ENCODE assay signal across 16 cellular contexts in the genomic region with DNA sequence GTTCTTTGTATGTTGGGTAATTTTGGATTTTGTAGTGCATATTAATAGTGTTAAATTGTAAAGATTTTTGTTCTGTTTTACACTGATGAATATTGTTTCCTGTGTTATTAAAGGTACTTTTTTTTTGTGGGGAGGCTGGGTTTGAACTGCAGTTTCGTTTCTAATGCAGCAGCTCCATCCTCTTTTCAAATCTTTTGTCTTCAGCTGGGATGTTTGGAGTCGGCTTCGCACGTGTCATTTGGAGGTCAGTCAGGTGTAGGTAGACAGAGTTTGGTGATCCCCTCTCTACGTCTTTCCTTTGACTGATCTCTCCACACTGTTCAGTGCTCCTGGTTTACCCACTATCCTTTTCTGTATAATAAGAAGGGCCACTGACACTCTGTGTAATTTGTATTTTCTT. TPM values are rescaled to one million over a fixed set of nuclear protein-coding genes. Genes with fewer than 3 reads are reported as not detected.
DNase-seq lines count a peak whose midpoint lies in the region; ATAC-seq and TF ChIP-seq lines count a peak whose summit lies in the region.
"Had no signal": no experiment of that assay in that cellular context is flagged by ENCODE, and none has a peak within 500 bp of the region (broad histone marks: within the 10 kb centered on the region; RNA-seq: fewer than 3 reads in every experiment).

No MANE protein-coding gene starts in this region.

- H3K4me1 Mint-ChIP-seq in activated T-cell treated with anti-CD3 and anti-CD28 coated beads, Interleukin-2, amount 50 U/mL, for 4 hours (ENCODE audit: low read depth) = peaks cover 31% of the 10 kb centered on the region
- H3K4me1 Mint-ChIP-seq in stimulated activated memory B cell treated with anti-CD40 and anti-IgM and Interleukin-4, amounts not matched to agents 10 μg/mL and 1 μg/mL and 100 μg/mL, for 72 hours = peaks cover 28% of the 10 kb centered on the region

- H3K4me3 ChIP-seq in psoas muscle = no peak overlapping the region
- H3K4me3 ChIP-seq: body of pancreas, hepatocyte, Peyer's patch, stomach had no signal

- H3K27ac ChIP-seq in psoas muscle = no peak overlapping the region
- H3K27ac ChIP-seq: body of pancreas, hepatocyte, Peyer's patch, stomach had no signal

- ATAC-seq in activated T-cell treated with anti-CD3 and anti-CD28 coated beads, Interleukin-2, amount 50 U/mL, for 4 hours = no peak
- peak; percentile 55 for ATAC-seq in GM21529 (IDR thresholded peaks at IDR 0.05; ENCODE audit: unreplicated experiment)
- peak; percentile 56 for ATAC-seq in HG03442 (IDR thresholded peaks at IDR 0.05; ENCODE audit: unreplicated experiment)
- no peak for ATAC-seq in stimulated activated memory B cell treated with anti-CD40 and anti-IgM and Interleukin-4, amounts not matched to agents 10 μg/mL and 1 μg/mL and 100 μg/mL, for 72 hours
- ATAC-seq in HG02840 (IDR thresholded peaks at IDR 0.05; ENCODE audit: low FRiP score, unreplicated experiment) = no peak
- no peak for ATAC-seq in psoas muscle
- ATAC-seq in HG02970 (IDR thresholded peaks at IDR 0.05; ENCODE audit: low FRiP score, unreplicated experiment) = no peak
- ATAC-seq: body of pancreas had no signal

- no peaks in the 10 kb centered on the region for H3K27me3 Mint-ChIP-seq in activated T-cell treated with anti-CD3 and anti-CD28 coated beads, Interleukin-2, amount 50 U/mL, for 4 hours (ENCODE audit: low read depth)
- H3K27me3 Mint-ChIP-seq in stimulated activated memory B cell treated with anti-CD40 and anti-IgM and Interleukin-4, amounts not matched to agents 10 μg/mL and 1 μg/mL and 100 μg/mL, for 72 hours = no peaks in the 10 kb centered on the region

- H3K9me3 Mint-ChIP-seq in activated T-cell treated with anti-CD3 and anti-CD28 coated beads, Interleukin-2, amount 50 U/mL, for 4 hours = no peaks in the 10 kb centered on the region
- no peaks in the 10 kb centered on the region for H3K9me3 Mint-ChIP-seq in stimulated activated memory B cell treated with anti-CD40 and anti-IgM and Interleukin-4, amounts not matched to agents 10 μg/mL and 1 μg/mL and 100 μg/mL, for 72 hours

- no peak for DNase-seq in activated T-cell treated with anti-CD3 and anti-CD28 coated beads, Interleukin-2, amount 50 U/mL, for 4 hours
- DNase-seq in activated T-cell treated with anti-CD3 and anti-CD28 coated beads for 4 hours (no peak), psoas muscle (no peak)
- DNase-seq: body of pancreas; mammary epithelial cell; NCI-H2171 treated with DMSO at 0.1 percent for 48 hours; Peyer's patch; posterior cingulate gyrus; stimulated activated CD4-positive, alpha-beta T cell treated with anti-CD3 and anti-CD28 coated beads, Interleukin-2, amount 100 ng/mL, for 24 hours; stomach had no signal

- no peak for TF ChIP-seq CTCF in psoas muscle (IDR thresholded peaks at IDR 0.05)

- H3K36me3 ChIP-seq in psoas muscle (ENCODE audit: insufficient read depth in 1 of 2, low read depth in 1 of 2) = no peaks in the 10 kb centered on the region
- H3K36me3 ChIP-seq: Peyer's patch, stomach had no signal

- H3K4me1 ChIP-seq in psoas muscle = peaks cover 9% of the 10 kb centered on the region
- H3K4me1 ChIP-seq: body of pancreas, Peyer's patch, stomach had no signal

- H3K4me3 Mint-ChIP-seq in activated T-cell treated with anti-CD3 and anti-CD28 coated beads, Interleukin-2, amount 50 U/mL, for 4 hours = peak overlapping the region; percentile 11
- no peak overlapping the region for H3K4me3 Mint-ChIP-seq in stimulated activated memory B cell treated with anti-CD40 and anti-IgM and Interleukin-4, amounts not matched to agents 10 μg/mL and 1 μg/mL and 100 μg/mL, for 72 hours

- H3K9me3 ChIP-seq in psoas muscle = peaks cover 4% of the 10 kb centered on the region
- H3K9me3 ChIP-seq: body of pancreas, Peyer's patch, stomach had no signal

- intact Hi-C loops in psoas muscle (cut with DNase I) = no loop called here

- H3K27me3 ChIP-seq in psoas muscle (ENCODE audit: insufficient read depth in 3 of 3, low read length in 2 of 3) = no peaks in the 10 kb centered on the region
- H3K27me3 ChIP-seq: body of pancreas, hepatocyte, Peyer's patch, stomach had no signal

- H3K36me3 Mint-ChIP-seq in activated T-cell treated with anti-CD3 and anti-CD28 coated beads, Interleukin-2, amount 50 U/mL, for 4 hours (ENCODE audit: insufficient read depth) = no peaks in the 10 kb centered on the region
- no peaks in the 10 kb centered on the region for H3K36me3 Mint-ChIP-seq in stimulated activated memory B cell treated with anti-CD40 and anti-IgM and Interleukin-4, amounts not matched to agents 10 μg/mL and 1 μg/mL and 100 μg/mL, for 72 hours

- 87 to 88% (median 88%) methylated on average over 5 of the region's 5 CpGs for WGBS in psoas muscle, 3 donors

- peak overlapping the region; percentile 73 for H3K27ac Mint-ChIP-seq in stimulated activated memory B cell treated with anti-CD40 and anti-IgM and Interleukin-4, amounts not matched to agents 10 μg/mL and 1 μg/mL and 100 μg/mL, for 72 hours

RNA-seq across cellular contexts. Expression of gene TDRD3, which starts 30.3 kb away (rescaled TPM):
- total RNA-seq in activated T-cell treated with anti-CD3 and anti-CD28 coated beads, Interleukin-2, amount 50 U/mL, for 4 hours = 10 to 100 TPM; 14.3 to 16.0 (median 15.1) TPM
- 10 to 100 TPM; 29.1 to 39.7 (median 35.9) TPM for total RNA-seq in psoas muscle
- 10 to 100 TPM; 14.0 to 22.4 (median 15.2) TPM for polyA plus RNA-seq in psoas muscle

Comparison
In these comparisons a context has a peak if more than half of its experiments do, and no peak if none do; other contexts are left out.
1. ATAC-seq: peak in GM21529 (single experiment) and HG03442 (single experiment); none in activated T-cell treated with anti-CD3 and anti-CD28 coated beads, Interleukin-2, amount 50 U/mL, for 4 hours (0 of 2), stimulated activated memory B cell treated with anti-CD40 and anti-IgM and Interleukin-4, amounts not matched to agents 10 μg/mL and 1 μg/mL and 100 μg/mL, for 72 hours (single experiment), HG02840 (single experiment), psoas muscle (0 of 4) and HG02970 (single experiment).